Comparison of ENCODE assay signal across 10 cellular contexts in genomic region chr12:67457799-67458680, GRCh38.
A peak's percentile ranks its signal among the peaks of the same experiment; 100 is the strongest.
DNase-seq lines count a peak whose midpoint lies in the region; ATAC-seq and TF ChIP-seq lines count a peak whose summit lies in the region.
"Had no signal": no experiment of that assay in that cellular context is flagged by ENCODE, and none has a peak within 500 bp of the region (broad histone marks: within the 10 kb centered on the region; RNA-seq: fewer than 3 reads in every experiment).

No MANE protein-coding gene starts in this region.

- no peak overlapping the region for H3K18ac ChIP-seq in H9 (ENCODE audit: insufficient read length, low read depth, low read length)

- in situ Hi-C loops in SK-MEL-5 (cut with HindIII; ENCODE audit: low pct_unique_long_range_greater_than_20kb, low sequenced_read_pairs) = no loop called here

- no peak overlapping the region for H3K4ac ChIP-seq in H9 (ENCODE audit: low read depth, low read length)

- peaks cover 0 to 17% of the 10 kb centered on the region in 2 experiments; a peak in 2 of 4 replicates for H3K4me1 Mint-ChIP-seq in H9
- H3K4me1 Mint-ChIP-seq in CD8-positive, alpha-beta memory T cell = peaks cover 1 to 3% (median 1%) of the 10 kb centered on the region in 3 donors

- H3K27me3 ChIP-seq in H9 (ENCODE audit: insufficient read depth, low read length) (no peaks in the 10 kb centered on the region), left ventricle myocardium inferior (ENCODE audit: low read depth) (no peaks in the 10 kb centered on the region), thoracic aorta (replicated peaks; ENCODE audit: insufficient read depth) (no peaks in the 10 kb centered on the region)
- H3K27me3 ChIP-seq in CD8-positive, alpha-beta memory T cell (ENCODE audit: insufficient read depth, low read length, poor library complexity, severe bottlenecking) = no peaks in the 10 kb centered on the region

- H3K79me1 ChIP-seq in H9 (ENCODE audit: insufficient read depth, low read depth, low read length, poor library complexity, severe bottlenecking) = no peaks in the 10 kb centered on the region

- peak; percentile 26 for ATAC-seq in thoracic aorta (ENCODE audit: insufficient number of reproducible peaks, low FRiP score, low read depth)
- no peak for ATAC-seq in GM21381 (IDR thresholded peaks at IDR 0.05; ENCODE audit: unreplicated experiment)
- no peak for ATAC-seq in GM18498 (IDR thresholded peaks at IDR 0.05; ENCODE audit: unreplicated experiment)
- ATAC-seq: naive thymus-derived CD4-positive, alpha-beta T cell had no signal

- H2BK5ac ChIP-seq in H9 (ENCODE audit: insufficient read length, low read length) = no peak overlapping the region

- no peaks in the 10 kb centered on the region for H3K27me3 Mint-ChIP-seq in H9 (ENCODE audit: low read depth)
- peaks cover 0 to 4% of the 10 kb centered on the region in 2 donors for H3K27me3 Mint-ChIP-seq in CD8-positive, alpha-beta memory T cell

- intact Hi-C loops in left ventricle myocardium inferior (cut with micrococcal nuclease) (no loop called here), head of caudate nucleus (cut with DNase I) (no loop called here)

- no peaks in the 10 kb centered on the region for H3K9me3 Mint-ChIP-seq in H9
- no peaks in the 10 kb centered on the region for H3K9me3 Mint-ChIP-seq in CD8-positive, alpha-beta memory T cell

- no peak overlapping the region for H3K4me3 Mint-ChIP-seq in H9
- no peak overlapping the region for H3K4me3 Mint-ChIP-seq in CD8-positive, alpha-beta memory T cell
- H3K4me3 Mint-ChIP-seq: naive thymus-derived CD4-positive, alpha-beta T cell had no signal

- no peak overlapping the region for H3K23ac ChIP-seq in H9 (ENCODE audit: insufficient read length, low read depth, low read length)

- H3T11ph ChIP-seq in H9 (ENCODE audit: low read length) = no peak overlapping the region

- CTCF ChIA-PET in CD8-positive, alpha-beta memory T cell (lab: Charles Lee) = no interaction called here

- H3K27ac ChIP-seq in H9 (ENCODE audit: insufficient read length, low read depth, low read length) = no peak overlapping the region
- peak overlapping the region; percentile 47 for H3K27ac ChIP-seq in left ventricle myocardium inferior (replicated peaks)
- peak overlapping the region; percentile 1 to 29 for H3K27ac ChIP-seq in thoracic aorta
- H3K27ac ChIP-seq in CD8-positive, alpha-beta memory T cell (ENCODE audit: low read depth, low read length) = no peak overlapping the region

- H3K56ac ChIP-seq in H9 (ENCODE audit: insufficient read length, low read depth, low read length) = no peak overlapping the region

- H3K79me2 ChIP-seq in H9 (ENCODE audit: insufficient read depth, low read length) = no peaks in the 10 kb centered on the region

- H2BK20ac ChIP-seq in H9 (ENCODE audit: low read depth, low read length, poor library complexity, severe bottlenecking) = no peak overlapping the region

- H2BK12ac ChIP-seq in H9 (ENCODE audit: insufficient read length, low read depth, low read length) = no peak overlapping the region

- H3K9ac ChIP-seq in H9 (ENCODE audit: extremely low read depth, insufficient read length, low read length) = no peak overlapping the region

- H4K91ac ChIP-seq in H9 (ENCODE audit: insufficient read length, low read depth, low read length) = no peak overlapping the region

- no peak overlapping the region for H2AK5ac ChIP-seq in H9 (ENCODE audit: insufficient read length, low read length)

- no peak overlapping the region for H3K14ac ChIP-seq in H9 (ENCODE audit: insufficient read depth, low read length)

- H3K9me3 ChIP-seq in H9 (ENCODE audit: control insufficient read depth, low read depth, low read length) = no peaks in the 10 kb centered on the region
- H3K9me3 ChIP-seq in left ventricle myocardium inferior (replicated peaks) = no peaks in the 10 kb centered on the region
- H3K9me3 ChIP-seq in thoracic aorta = no peaks in the 10 kb centered on the region
- H3K9me3 ChIP-seq in CD8-positive, alpha-beta memory T cell (ENCODE audit: low read length) = no peaks in the 10 kb centered on the region

- H3K36me3 ChIP-seq in left ventricle myocardium inferior (no peaks in the 10 kb centered on the region), thoracic aorta (no peaks in the 10 kb centered on the region)
- H3K36me3 ChIP-seq in CD8-positive, alpha-beta memory T cell (ENCODE audit: insufficient read depth, low read length) = no peaks in the 10 kb centered on the region

- no peak for DNase-seq in H9
- DNase-seq in SK-MEL-5 (ENCODE audit: low read depth, low spot score) = peak; percentile 27
- no peak for DNase-seq in left ventricle myocardium inferior
- no peak for DNase-seq in thoracic aorta (ENCODE audit: low spot score)
- DNase-seq in CD8-positive, alpha-beta memory T cell = no peak
- no peak for DNase-seq in head of caudate nucleus
- DNase-seq: naive thymus-derived CD4-positive, alpha-beta T cell; NCI-H146 had no signal

- no peak overlapping the region for H3K27ac Mint-ChIP-seq in H9
- H3K27ac Mint-ChIP-seq in CD8-positive, alpha-beta memory T cell = no peak overlapping the region
- H3K27ac Mint-ChIP-seq: naive thymus-derived CD4-positive, alpha-beta T cell had no signal

- no peaks in the 10 kb centered on the region for H4K20me1 ChIP-seq in H9 (ENCODE audit: control insufficient read depth, insufficient read depth, insufficient read length)

- TF ChIP-seq CTCF in H9 (conservative IDR thresholded peaks at IDR 0.05) (peak; percentile 38; the same call in 2 of the 3 replicates), left ventricle myocardium inferior (IDR thresholded peaks at IDR 0.05; ENCODE audit: borderline replicate concordance) (peak; percentile 53), thoracic aorta (IDR thresholded peaks at IDR 0.05) (peak; percentile 27)

- no CpG with 5 or more reads among the region's 10 CpGs for WGBS in H9 (ENCODE audit: extremely low coverage, insufficient read length, low lambda C conversion rate)

- no peak overlapping the region for H3K4me2 ChIP-seq in H9 (ENCODE audit: insufficient read depth, insufficient read length, low read length)

- H4K5ac ChIP-seq in H9 (ENCODE audit: insufficient read length, low read depth, low read length) = no peak overlapping the region

- POLR2A ChIA-PET in CD8-positive, alpha-beta memory T cell (lab: Charles Lee) = no interaction called here

- no peak overlapping the region for H2AFZ ChIP-seq in H9 (ENCODE audit: low read length)

- H2BK15ac ChIP-seq in H9 (ENCODE audit: low read depth, low read length) = no peak overlapping the region

- no peaks in the 10 kb centered on the region for H3K36me3 Mint-ChIP-seq in H9 (ENCODE audit: insufficient read depth in 1 of 3, low read depth in 3 of 3)
- peaks cover 0 to 5% (median 0%) of the 10 kb centered on the region in 3 donors for H3K36me3 Mint-ChIP-seq in CD8-positive, alpha-beta memory T cell

- H3K4me3 ChIP-seq in left ventricle myocardium inferior = no peak overlapping the region
- H3K4me3 ChIP-seq in thoracic aorta = no peak overlapping the region
- no peak overlapping the region for H3K4me3 ChIP-seq in CD8-positive, alpha-beta memory T cell (ENCODE audit: low read length)

- H2BK120ac ChIP-seq in H9 (ENCODE audit: low read depth, low read length, poor library complexity, severe bottlenecking) = no peak overlapping the region

- H3K23me2 ChIP-seq in H9 (ENCODE audit: insufficient read length, low read depth, low read length, poor library complexity, severe bottlenecking) = no peaks in the 10 kb centered on the region

- H3K4me1 ChIP-seq in H9 (ENCODE audit: insufficient read depth, low read length) (no peaks in the 10 kb centered on the region), left ventricle myocardium inferior (peaks cover 59% of the 10 kb centered on the region), thoracic aorta (ENCODE audit: control insufficient read depth in 1 of 2, low read depth in 2 of 2) (peaks cover 12 to 34% of the 10 kb centered on the region in 2 donors)
- no peaks in the 10 kb centered on the region for H3K4me1 ChIP-seq in CD8-positive, alpha-beta memory T cell (ENCODE audit: insufficient read depth, low read length)

- no peak overlapping the region for H4K8ac ChIP-seq in H9 (replicated peaks; ENCODE audit: insufficient read length, low read depth, low read length)

Comparison
In these comparisons a context has a peak if more than half of its experiments do, and no peak if none do; other contexts are left out.
1. H3K27ac ChIP-seq: peak in left ventricle myocardium inferior (single experiment) and thoracic aorta (2 of 2); none in H9 (single experiment) and CD8-positive, alpha-beta memory T cell (single experiment).
2. Peak in every context shown above with its lines, with median percentiles within 50 percentile points of each other: CTCF ChIP-seq.